8 cellular contexts compared by ENCODE assay signal in the genomic region with DNA sequence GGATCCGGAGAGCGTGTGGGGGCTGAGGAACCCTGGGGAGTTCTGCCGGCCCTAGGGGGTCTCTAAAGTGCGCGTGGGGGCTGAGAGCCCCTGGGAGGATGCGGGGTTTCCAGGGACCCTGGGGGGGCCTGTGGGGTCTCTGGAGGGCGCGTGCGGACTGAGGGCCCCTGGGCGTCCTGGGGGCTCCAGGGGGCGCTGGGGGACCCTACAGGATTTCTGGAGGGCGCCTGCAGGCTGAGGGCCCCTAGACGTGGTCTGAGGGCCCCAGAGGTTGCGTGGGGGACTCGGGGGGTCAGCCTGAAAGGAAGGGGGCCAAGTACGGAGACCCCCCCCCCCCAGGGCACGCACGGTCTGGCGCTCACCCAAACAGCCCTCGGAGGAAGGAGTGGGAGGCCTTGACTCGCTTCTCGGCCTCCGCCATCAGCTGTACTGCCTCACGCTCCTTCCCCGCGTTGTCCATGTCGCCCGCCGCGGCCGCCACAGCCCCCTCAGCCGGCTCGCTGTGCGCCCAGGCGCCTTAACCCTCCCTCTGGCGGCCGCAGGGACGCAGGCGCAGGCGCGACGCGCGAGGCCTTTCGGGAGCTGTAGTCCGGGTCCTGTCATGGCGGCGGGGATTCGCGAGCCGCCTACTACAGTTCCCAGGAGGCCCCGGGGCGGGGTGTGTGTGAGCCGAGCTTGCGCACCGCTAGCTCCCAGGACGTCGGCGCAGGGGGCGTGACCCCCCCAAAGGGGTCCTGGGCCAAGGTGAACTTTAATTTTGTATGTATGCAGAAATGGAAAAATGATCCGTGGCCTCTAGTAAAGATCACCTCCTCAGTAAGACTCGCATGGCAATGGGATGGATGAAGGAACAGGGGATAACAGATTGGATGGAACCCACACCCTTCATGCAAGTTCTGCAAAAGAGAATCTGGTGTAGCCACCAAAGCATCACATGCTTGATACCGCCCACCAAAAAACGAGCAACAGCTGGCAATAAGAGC. TPM values are rescaled to one million over a fixed set of nuclear protein-coding genes. Genes with fewer than 3 reads are reported as not detected.
DNase-seq lines count a peak whose midpoint lies in the region; ATAC-seq and TF ChIP-seq lines count a peak whose summit lies in the region.

A gene (minus strand): TSS at position 546 of the 983 bp plus-strand sequence. CDS start 86 bp downstream, at position 460.

- intact Hi-C loops in PC-3 (cut with micrococcal nuclease), result loop anchor here (1.0 kb wide), 1 partner anchor 71 kb away; a partner anchor contains a TSS

- peak within 1 kb of the TSS; percentile 14 for H3K27ac ChIP-seq in PC-3 (ENCODE audit: low read length)

- DNase-seq in DMS79 treated with DMSO at 0.1 percent for 48 hours (lab: John Stamatoyannopoulos, UW) (peak; percentile 85), KBM-7 (peak; percentile 92), PC-3 (peak; percentile 95), erythroblast (lab: John Stamatoyannopoulos, UW) (peak; percentile 93 to 96)
- peak; percentile 92 for DNase-seq in activated T-cell treated with anti-CD3 and anti-CD28 coated beads, Interleukin-2, amount 50 U/mL, for 1 hour
- peak; percentile 94 for DNase-seq in stimulated activated CD8-positive, alpha-beta memory T cell treated with anti-CD3 and anti-CD28 coated beads, Interleukin-4, amount 100 ng/mL, for 48 hours

- peak within 1 kb of the TSS; percentile 81 for H3K4me2 ChIP-seq in PC-3 (ENCODE audit: low read length)

- H3K4me3 ChIP-seq in PC-3 (ENCODE audit: low read length) (peak within 1 kb of the TSS; percentile 74), mucosa of stomach (ENCODE audit: low read length) (peak within 1 kb of the TSS; percentile 25)

- no peaks in the 10 kb centered on the region for H3K36me3 ChIP-seq in PC-3 (ENCODE audit: low read depth, low read length)
- H3K36me3 ChIP-seq in mucosa of stomach (ENCODE audit: control insufficient read depth, insufficient read depth, low read length), result no peaks in the 10 kb centered on the region

- no peaks in the 10 kb centered on the region for H3K9me2 ChIP-seq in PC-3 (replicated peaks; ENCODE audit: low read length)

- CTCF ChIA-PET in PC-3 (lab: Charles Lee), result interaction anchor here (0.7 to 0.9 kb wide), 3 partner anchors 63 to 80 kb away, joined by 3 to 8 read pairs (median 4); no protein-coding TSS in a partner anchor

- TF ChIP-seq CTCF in PC-3 (conservative IDR thresholded peaks at IDR 0.05; ENCODE audit: low read depth, low read length), result no peak; the same call in 1 of the 2 replicates

- peak within 1 kb of the TSS; percentile 77 for H2AFZ ChIP-seq in PC-3 (ENCODE audit: low read length)

- POLR2A ChIA-PET in PC-3 (lab: Charles Lee; ENCODE audit: unreplicated experiment), result interaction anchor here (0.7 to 0.9 kb wide), 3 partner anchors 63 to 1509 kb away, joined by 3 to 9 read pairs (median 4); no protein-coding TSS in a partner anchor

- TF ChIP-seq POLR2A in erythroblast (IDR thresholded peaks at IDR 0.05; ENCODE audit: low read length), result peak; percentile 86

- in situ Hi-C loops in KBM-7 (cut with MboI; ENCODE audit: low pct_unique_long_range_greater_than_20kb, low sequenced_read_pairs), result no loop called here

- no peaks in the 10 kb centered on the region for H4K20me1 ChIP-seq in PC-3 (ENCODE audit: low read length)

- peaks cover 50% of the 10 kb centered on the region for H3K79me2 ChIP-seq in PC-3 (ENCODE audit: low read length)

- H3K9ac ChIP-seq in PC-3 (ENCODE audit: low read length) (peak within 1 kb of the TSS; percentile 89), mucosa of stomach (ENCODE audit: low read length) (peak within 1 kb of the TSS; percentile 82)

- BruUV-seq in PC-3 (replicated peaks; lab: Mats Ljungman, UMichigan), result no TSS peak

- H3K27me3 ChIP-seq in PC-3 (ENCODE audit: low read length), result no peaks in the 10 kb centered on the region
- no peaks in the 10 kb centered on the region for H3K27me3 ChIP-seq in mucosa of stomach (ENCODE audit: control insufficient read depth, insufficient read depth, low read length)

- ATAC-seq in GM21723 (IDR thresholded peaks at IDR 0.05; ENCODE audit: unreplicated experiment) (peak; percentile 95), PC-3 (peak; percentile 99)

- H3F3A ChIP-seq in PC-3 (ENCODE audit: low read length, unreplicated experiment), result no peaks in the 10 kb centered on the region

- H3K9me3 ChIP-seq in PC-3 (ENCODE audit: low read length) (no peaks in the 10 kb centered on the region), mucosa of stomach (ENCODE audit: control insufficient read depth, low read length) (no peaks in the 10 kb centered on the region)

- H3K4me1 ChIP-seq in PC-3 (ENCODE audit: insufficient read depth, low read length) (peaks cover 12% of the 10 kb centered on the region), mucosa of stomach (ENCODE audit: control insufficient read depth, insufficient read depth, low read length) (no peaks in the 10 kb centered on the region)

RNA-seq across cellular contexts. Expression of the gene that starts here (rescaled TPM):
- 5.0 and 7.8 TPM in 2 replicates for total RNA-seq in PC-3 (2014; rRNA removed)

Comparison
In these comparisons a context has a peak if more than half of its experiments do, and no peak if none do; other contexts are left out.
1. Peak in every context shown above with its lines: DNase-seq, ATAC-seq, H3K4me3 ChIP-seq and H3K27ac ChIP-seq.